2 cellular contexts compared by ENCODE assay signal in the genomic region with DNA sequence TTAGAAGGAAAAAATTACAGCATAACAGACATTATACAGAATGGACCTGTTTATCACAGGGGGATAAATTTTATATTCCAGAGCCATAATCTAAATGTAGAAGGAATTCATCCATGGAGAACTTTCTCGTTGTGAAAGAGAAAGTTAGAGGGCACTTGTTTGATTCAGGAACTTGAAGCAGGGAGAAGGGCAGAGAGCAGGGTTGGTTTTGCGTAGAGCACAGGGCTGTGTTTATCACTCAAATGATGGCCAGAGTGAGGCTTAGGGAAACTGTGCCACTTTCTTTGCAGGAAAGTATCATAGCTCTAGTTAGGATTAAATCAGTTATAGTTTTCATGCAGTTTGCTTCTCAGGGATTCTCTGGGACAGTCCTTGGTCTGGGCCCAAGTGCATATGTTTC.
TF ChIP-seq lines count a peak whose summit lies in the region.

No MANE protein-coding gene starts in this region.

TF ChIP-seq in A549, 52 proteins besides CTCF, POLR2A, EP300 and RAD21:
- TF ChIP-seq, protein P1, sequence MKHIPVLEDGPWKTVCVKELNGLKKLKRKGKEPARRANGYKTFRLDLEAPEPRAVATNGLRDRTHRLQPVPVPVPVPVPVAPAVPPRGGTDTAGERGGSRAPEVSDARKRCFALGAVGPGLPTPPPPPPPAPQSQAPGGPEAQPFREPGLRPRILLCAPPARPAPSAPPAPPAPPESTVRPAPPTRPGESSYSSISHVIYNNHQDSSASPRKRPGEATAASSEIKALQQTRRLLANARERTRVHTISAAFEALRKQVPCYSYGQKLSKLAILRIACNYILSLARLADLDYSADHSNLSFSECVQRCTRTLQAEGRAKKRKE (CRISPR knock-in tag; IDR thresholded peaks at IDR 0.05; ENCODE audit: low read depth): no peak
- TF ChIP-seq PHF8 (IDR thresholded peaks at IDR 0.05; ENCODE audit: borderline replicate concordance, low read depth) (no peak), CEBPB (IDR thresholded peaks at IDR 0.05) (no peak)

TF ChIP-seq in HepG2, 621 proteins besides CTCF, POLR2A, EP300 and RAD21:
- TF ChIP-seq, protein P2, sequence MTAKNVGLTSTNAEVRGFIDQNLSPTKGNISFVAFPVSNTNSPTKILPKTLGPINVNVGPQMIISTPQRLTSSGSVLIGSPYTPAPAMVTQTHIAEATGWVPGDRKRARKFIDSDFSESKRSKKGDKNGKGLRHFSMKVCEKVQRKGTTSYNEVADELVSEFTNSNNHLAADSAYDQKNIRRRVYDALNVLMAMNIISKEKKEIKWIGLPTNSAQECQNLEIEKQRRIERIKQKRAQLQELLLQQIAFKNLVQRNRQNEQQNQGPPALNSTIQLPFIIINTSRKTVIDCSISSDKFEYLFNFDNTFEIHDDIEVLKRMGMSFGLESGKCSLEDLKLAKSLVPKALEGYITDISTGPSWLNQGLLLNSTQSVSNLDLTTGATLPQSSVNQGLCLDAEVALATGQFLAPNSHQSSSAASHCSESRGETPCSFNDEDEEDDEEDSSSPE (CRISPR knock-in tag; IDR thresholded peaks at IDR 0.05): no peak
- TF ChIP-seq, protein P3, sequence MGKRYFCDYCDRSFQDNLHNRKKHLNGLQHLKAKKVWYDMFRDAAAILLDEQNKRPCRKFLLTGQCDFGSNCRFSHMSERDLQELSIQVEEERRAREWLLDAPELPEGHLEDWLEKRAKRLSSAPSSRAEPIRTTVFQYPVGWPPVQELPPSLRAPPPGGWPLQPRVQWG (CRISPR knock-in tag; IDR thresholded peaks at IDR 0.05; ENCODE audit: borderline replicate concordance, low read depth): no peak
- no peak for TF ChIP-seq REL (CRISPR knock-in tag; conservative IDR thresholded peaks at IDR 0.05)
- TF ChIP-seq ZNF569 (CRISPR knock-in tag; IDR thresholded peaks at IDR 0.05; ENCODE audit: borderline replicate concordance): no peak
- TF ChIP-seq SSRP1 (CRISPR knock-in tag; IDR thresholded peaks at IDR 0.05): no peak
- TF ChIP-seq, protein P4, sequence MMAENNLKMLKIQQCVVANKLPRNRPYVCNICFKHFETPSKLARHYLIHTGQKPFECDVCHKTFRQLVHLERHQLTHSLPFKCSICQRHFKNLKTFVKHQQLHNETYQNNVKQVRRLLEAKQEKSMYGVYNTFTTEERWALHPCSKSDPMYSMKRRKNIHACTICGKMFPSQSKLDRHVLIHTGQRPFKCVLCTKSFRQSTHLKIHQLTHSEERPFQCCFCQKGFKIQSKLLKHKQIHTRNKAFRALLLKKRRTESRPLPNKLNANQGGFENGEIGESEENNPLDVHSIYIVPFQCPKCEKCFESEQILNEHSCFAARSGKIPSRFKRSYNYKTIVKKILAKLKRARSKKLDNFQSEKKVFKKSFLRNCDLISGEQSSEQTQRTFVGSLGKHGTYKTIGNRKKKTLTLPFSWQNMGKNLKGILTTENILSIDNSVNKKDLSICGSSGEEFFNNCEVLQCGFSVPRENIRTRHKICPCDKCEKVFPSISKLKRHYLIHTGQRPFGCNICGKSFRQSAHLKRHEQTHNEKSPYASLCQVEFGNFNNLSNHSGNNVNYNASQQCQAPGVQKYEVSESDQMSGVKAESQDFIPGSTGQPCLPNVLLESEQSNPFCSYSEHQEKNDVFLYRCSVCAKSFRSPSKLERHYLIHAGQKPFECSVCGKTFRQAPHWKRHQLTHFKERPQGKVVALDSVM (CRISPR knock-in tag; IDR thresholded peaks at IDR 0.05): no peak
- TF ChIP-seq ZNF333 (CRISPR knock-in tag; IDR thresholded peaks at IDR 0.05; ENCODE audit: borderline replicate concordance): no peak
- no peak for TF ChIP-seq ZNF816 (CRISPR knock-in tag; IDR thresholded peaks at IDR 0.05; ENCODE audit: borderline replicate concordance)
- TF ChIP-seq NKX3-1 (CRISPR knock-in tag; IDR thresholded peaks at IDR 0.05): no peak
TF ChIP-seq in HepG2: peak in this region for 0.
